Comparison of ENCODE assay signal across 12 cellular contexts in the genomic region with DNA sequence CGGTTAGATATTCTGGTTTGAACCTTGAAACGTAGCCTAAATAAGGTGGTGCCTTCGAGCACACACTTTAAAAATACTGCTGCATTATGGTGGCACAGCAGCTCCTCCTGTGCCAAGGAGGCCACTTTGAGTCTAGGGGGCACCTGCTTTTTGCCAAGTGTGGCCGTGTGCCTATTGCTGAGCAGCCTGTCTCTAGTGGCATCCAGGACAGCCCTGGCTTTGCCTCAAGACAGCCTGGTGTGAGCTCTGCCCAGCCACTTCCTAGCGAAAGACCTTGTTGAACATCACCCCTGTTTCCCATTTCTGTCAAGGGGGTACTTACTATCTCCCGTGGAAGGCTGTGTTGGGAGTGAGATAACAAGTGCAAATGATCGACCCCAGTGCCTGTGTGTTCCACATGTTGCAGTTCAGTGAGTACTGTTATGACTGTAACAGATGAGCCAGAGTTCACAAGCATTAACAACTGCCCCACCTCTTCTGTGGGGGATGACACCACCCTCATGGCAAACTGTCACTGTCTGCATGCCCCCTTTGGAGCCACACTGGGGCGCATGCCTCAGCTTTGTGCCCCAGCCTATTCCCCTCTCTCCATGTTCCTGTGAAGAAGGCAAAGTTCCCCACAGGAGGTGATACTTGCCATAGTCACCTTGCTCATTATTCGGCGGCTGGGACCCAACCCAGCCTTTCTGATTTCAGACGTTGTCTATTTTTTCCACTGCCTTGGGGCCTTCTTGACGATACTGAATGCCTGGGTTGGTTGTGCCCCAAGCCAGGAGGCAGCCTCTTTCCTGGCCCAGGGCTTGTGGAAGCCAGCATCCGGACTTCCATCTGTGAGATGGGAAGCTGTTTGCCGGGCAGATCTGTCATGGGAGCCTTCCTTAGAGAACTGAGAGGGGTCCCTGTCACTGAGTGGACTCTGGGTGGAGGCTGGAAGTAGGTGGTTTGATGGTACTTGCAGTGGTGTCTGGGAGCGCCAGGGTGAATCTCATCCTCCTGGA. TPM values are rescaled to one million over a fixed set of nuclear protein-coding genes. Genes with fewer than 3 reads are reported as not detected.
DNase-seq lines count a peak whose midpoint lies in the region; ATAC-seq, FAIRE-seq and TF ChIP-seq lines count a peak whose summit lies in the region.
"Had no signal": no experiment of that assay in that cellular context is flagged by ENCODE, and none has a peak within 500 bp of the region (broad histone marks: within the 10 kb centered on the region; RNA-seq: fewer than 3 reads in every experiment).

No MANE protein-coding gene starts in this region.

- ATAC-seq in activated CD4-positive, CD25-positive, alpha-beta regulatory T cell treated with anti-CD3 and anti-CD28 coated beads, Interleukin-2, amount 50 U/mL, for 24 hours, result peak; percentile 79 to 87
- ATAC-seq in K562, result peak; percentile 8; the same call in 1 of the 3 replicates
- ATAC-seq: Panc1 had no signal

- BruUV-seq in K562 (replicated peaks; lab: Mats Ljungman, UMichigan), result no TSS peak

- H3K79me2 ChIP-seq in OCI-LY1 (ENCODE audit: insufficient read depth, low read length), result peaks cover 94% of the 10 kb centered on the region
- peaks cover 99% of the 10 kb centered on the region for H3K79me2 ChIP-seq in K562 (ENCODE audit: control insufficient read depth, insufficient read depth, low read length)

- no peak overlapping the region for H3K4me2 ChIP-seq in OCI-LY1 (ENCODE audit: low read length)
- peak overlapping the region; percentile 42 for H3K4me2 ChIP-seq in K562 (ENCODE audit: insufficient read depth, low read length)

- no peak for TF ChIP-seq RAD21 in K562 (CRISPR knock-in tag; conservative IDR thresholded peaks at IDR 0.05 in 1 of 2, IDR thresholded peaks at IDR 0.05 in 1 of 2)

- H3K27ac ChIP-seq in OCI-LY1 (ENCODE audit: low read depth, low read length, poor library complexity, severe bottlenecking) (peak overlapping the region; percentile 18), K562 (ENCODE audit: extremely low read depth, low read depth, low read length) (no peak overlapping the region; the same call in 2 of the 3 replicates), ascending aorta (no peak overlapping the region)
- H3K27ac ChIP-seq: epithelial cell of prostate had no signal

- H3K36me3 ChIP-seq in OCI-LY1 (ENCODE audit: insufficient read depth, low read length), result peaks cover 19% of the 10 kb centered on the region; the same call in 1 of the 2 replicates
- H3K36me3 ChIP-seq in K562 (ENCODE audit: control insufficient read depth, insufficient read depth, low read length), result peaks cover 56% of the 10 kb centered on the region; the same call in 2 of the 3 replicates
- peaks cover 0 to 5% of the 10 kb centered on the region in 2 donors for H3K36me3 ChIP-seq in ascending aorta

- in situ Hi-C loops in K562 (cut with MboI) (no loop called here), KBM-7 (cut with MboI; ENCODE audit: low pct_unique_long_range_greater_than_20kb, low sequenced_read_pairs) (no loop called here)

- H3K9me1 ChIP-seq in K562 (ENCODE audit: control insufficient read depth, insufficient read depth, low read length), result peaks cover 6% of the 10 kb centered on the region

- no peak for TF ChIP-seq POLR2A in K562 (conservative IDR thresholded peaks at IDR 0.05)

- CTCF ChIA-PET in K562 (lab: Yijun Ruan, JAX; ENCODE audit: low intra/inter-chr PET ratio), result no interaction called here

- FAIRE-seq in K562 (lab: Jason Lieb, UNC), result peak; percentile 65

- intact Hi-C loops in K562 (cut with micrococcal nuclease), result no loop called here
- intact Hi-C loops in ascending aorta (cut with DNase I), result no loop called here

- H3K9me2 ChIP-seq in OCI-LY1 (ENCODE audit: low read depth, low read length), result no peaks in the 10 kb centered on the region

- H2AFZ ChIP-seq in OCI-LY1 (ENCODE audit: low read length), result no peak overlapping the region
- H2AFZ ChIP-seq in K562 (ENCODE audit: low read depth, low read length), result no peak overlapping the region

- 69% methylated on average over 15 of the region's 15 CpGs for WGBS in K562 (ENCODE audit: insufficient coverage, low coverage, missing lambda C conversion rate)

- H3K27me3 ChIP-seq in OCI-LY1 (ENCODE audit: insufficient read depth, low read length) (no peaks in the 10 kb centered on the region), K562 (ENCODE audit: control insufficient read depth in 2 of 2, insufficient read depth in 2 of 2, low read length in 2 of 2) (no peaks in the 10 kb centered on the region), ascending aorta (no peaks in the 10 kb centered on the region)

- peaks cover 45% of the 10 kb centered on the region for H3K4me1 ChIP-seq in OCI-LY1 (ENCODE audit: insufficient read depth, low read length, severe bottlenecking)
- H3K4me1 ChIP-seq in K562 (replicated peaks in 1 of 2; ENCODE audit: control insufficient read depth in 2 of 2, insufficient read depth in 2 of 2, low read length in 2 of 2), result peaks cover 27 to 37% of the 10 kb centered on the region in 2 experiments
- peaks cover 3 to 15% of the 10 kb centered on the region in 2 donors for H3K4me1 ChIP-seq in ascending aorta

- H3F3A ChIP-seq in OCI-LY1 (ENCODE audit: insufficient read depth, low read length), result no peaks in the 10 kb centered on the region

- no peak for TF ChIP-seq EP300 in K562 (IDR thresholded peaks at IDR 0.05; ENCODE audit: low read length)

- peak; percentile 13; the same call in 1 of the 2 replicates for TF ChIP-seq CTCF in OCI-LY1 (IDR thresholded peaks at IDR 0.05; ENCODE audit: low read length)
- 0 out of 6 replicates have a peak, but pooled peaks of 1 of the 3 experiments have one; percentile 11 for TF ChIP-seq CTCF in K562 (IDR thresholded peaks at IDR 0.05 in 2 of 3, conservative IDR thresholded peaks at IDR 0.05 in 1 of 3; ENCODE audit: insufficient read depth in 2 of 3, low read depth in 1 of 3, low read length in 3 of 3)
- no peak for TF ChIP-seq CTCF in ascending aorta (IDR thresholded peaks at IDR 0.05)

- POLR2A ChIA-PET in K562 (lab: Yijun Ruan, JAX), result interaction anchor here (0.6 to 1.4 kb wide), 11 partner anchors 8 to 409 kb away, joined by 3 to 6 read pairs (median 3); no protein-coding TSS in a partner anchor

- no peaks in the 10 kb centered on the region for H3K9me3 ChIP-seq in OCI-LY1 (ENCODE audit: low read length)
- no peaks in the 10 kb centered on the region for H3K9me3 ChIP-seq in K562 (replicated peaks; ENCODE audit: control insufficient read depth, insufficient read depth, low read depth, low read length)
- H3K9me3 ChIP-seq in ascending aorta, result no peaks in the 10 kb centered on the region

- H3K9ac ChIP-seq in OCI-LY1 (ENCODE audit: low read length), result no peak overlapping the region
- H3K9ac ChIP-seq in K562 (ENCODE audit: insufficient read depth in 1 of 2, low read depth in 2 of 2, low read length in 2 of 2), result peak overlapping the region in 1 of 2 experiments; percentile 80; a peak in 2 of 4 replicates

- H3K4me3 ChIP-seq in OCI-LY1 (ENCODE audit: low read depth, low read length, poor library complexity, severe bottlenecking) (no peak overlapping the region), K562 (no peak overlapping the region), ascending aorta (no peak overlapping the region)

- H4K20me1 ChIP-seq in OCI-LY1 (ENCODE audit: insufficient read depth, low read length) (no peaks in the 10 kb centered on the region), K562 (replicated peaks; ENCODE audit: control insufficient read depth, insufficient read depth, low read length) (peaks cover 55% of the 10 kb centered on the region)

- DNase-seq in activated CD4-positive, CD25-positive, alpha-beta regulatory T cell treated with anti-CD3 and anti-CD28 coated beads, Interleukin-2, amount 50 U/mL, for 72 hours, result no peak
- DNase-seq in K562 (ENCODE audit: extremely low read depth in 1 of 4, low spot score in 3 of 4), result peak in 2 of 4 experiments; percentile 20 to 34
- DNase-seq in stimulated activated CD4-positive, alpha-beta T cell treated with anti-CD3 and anti-CD28 coated beads, Interleukin-4, amount 100 ng/mL, for 1 hour, result peak; percentile 32
- DNase-seq in KBM-7, result no peak
- DNase-seq in NCI-H1092 (lab: John Stamatoyannopoulos, UW), result no peak
- DNase-seq in ascending aorta (ENCODE audit: low spot score in 2 of 2), result no peak
- DNase-seq: HCEC 1CT, mesenchymal stem cell had no signal

TF ChIP-seq in K562, 482 proteins besides CTCF, POLR2A, EP300 and RAD21 (continues in another document):
- TF ChIP-seq TRIM28 (IDR thresholded peaks at IDR 0.05) (no peak), ZNF143 (CRISPR knock-in tag; IDR thresholded peaks at IDR 0.05) (0 out of 2 replicates have a peak, but pooled peaks have one; percentile 23), RBFOX2 (IDR thresholded peaks at IDR 0.05; ENCODE audit: low read depth, low read length) (0 out of 2 replicates have a peak, but pooled peaks have one; percentile 1), ZNF75A (CRISPR knock-in tag; IDR thresholded peaks at IDR 0.05) (no peak), SIN3A (IDR thresholded peaks at IDR 0.05; ENCODE audit: borderline replicate concordance in 2 of 2, control insufficient read depth in 1 of 2, low read depth in 2 of 2, low read length in 2 of 2) (peak in 1 of 2 experiments; percentile 75; a peak in 1 of 4 replicates)

RNA-seq across cellular contexts. Expression of a gene that starts 5.4 kb away (rescaled TPM):
- 64.2 and 71.9 TPM in 2 replicates for total RNA-seq in K562 (2011; cell fraction: chromatin; rRNA removed; ENCODE audit: low replicate concordance)
- 40.3 and 42.0 TPM in 2 replicates for total RNA-seq in K562 (2011; cell fraction: nucleolus; rRNA removed)
- total RNA-seq in K562 (2011; cell fraction: nucleoplasm; rRNA removed), result 44.1 and 58.8 TPM in 2 replicates
- 114 and 141 TPM in 2 replicates for total RNA-seq in K562 (2014; rRNA removed)
- 36.3 and 39.2 TPM in 2 replicates for total RNA-seq in K562 (2014; rRNA removed; fragmentation: Illumina TruSeq; extraction: Trizol)
- total RNA-seq in K562 (2015; rRNA removed; fragmentation: Illumina TruSeq; extraction: Trizol), result 61.2 and 65.5 TPM in 2 replicates
- 215 and 226 TPM in 2 replicates for total RNA-seq in K562 (2021)
- 25.4 and 33.0 TPM in 2 replicates for polyA plus RNA-seq in K562 (2011; rRNA removed)
- polyA plus RNA-seq in K562 (2011; cell fraction: cytosol; rRNA removed), result 21.1 and 45.0 TPM in 2 replicates
- 23.6 and 33.3 TPM in 2 replicates for polyA plus RNA-seq in K562 (2011; cell fraction: nucleus; rRNA removed)
- polyA plus RNA-seq in K562 (2012), result 44.9 and 60.8 TPM in 2 replicates
- 44.2 and 80.9 TPM in 2 replicates for polyA plus RNA-seq in K562 (2014; fragmentation: Illumina TruSeq; extraction: Trizol)
- 1 to 10 TPM; 2.4 to 5.1 TPM for polyA plus RNA-seq in K562 (2014; fragmentation: Nextera tagmentation; extraction: Ambion mirVana)
- polyA plus RNA-seq in K562 (2014; rRNA removed), result 88.4 and 112 TPM in 2 replicates
- polyA minus RNA-seq in K562 (2011; rRNA and poly(A)+ RNA removed), result 33.1 and 40.4 TPM in 2 replicates
- polyA minus RNA-seq in K562 (2011; cell fraction: cytosol; rRNA and poly(A)+ RNA removed), result 55.4 and 91.3 TPM in 2 replicates
- polyA minus RNA-seq in K562 (2011; cell fraction: nucleus; rRNA and poly(A)+ RNA removed), result 12.5 and 17.4 TPM in 2 replicates
- 63.3 TPM for total RNA-seq in ascending aorta
